Comparison of ENCODE assay signal across 1 cellular context in the genomic region with DNA sequence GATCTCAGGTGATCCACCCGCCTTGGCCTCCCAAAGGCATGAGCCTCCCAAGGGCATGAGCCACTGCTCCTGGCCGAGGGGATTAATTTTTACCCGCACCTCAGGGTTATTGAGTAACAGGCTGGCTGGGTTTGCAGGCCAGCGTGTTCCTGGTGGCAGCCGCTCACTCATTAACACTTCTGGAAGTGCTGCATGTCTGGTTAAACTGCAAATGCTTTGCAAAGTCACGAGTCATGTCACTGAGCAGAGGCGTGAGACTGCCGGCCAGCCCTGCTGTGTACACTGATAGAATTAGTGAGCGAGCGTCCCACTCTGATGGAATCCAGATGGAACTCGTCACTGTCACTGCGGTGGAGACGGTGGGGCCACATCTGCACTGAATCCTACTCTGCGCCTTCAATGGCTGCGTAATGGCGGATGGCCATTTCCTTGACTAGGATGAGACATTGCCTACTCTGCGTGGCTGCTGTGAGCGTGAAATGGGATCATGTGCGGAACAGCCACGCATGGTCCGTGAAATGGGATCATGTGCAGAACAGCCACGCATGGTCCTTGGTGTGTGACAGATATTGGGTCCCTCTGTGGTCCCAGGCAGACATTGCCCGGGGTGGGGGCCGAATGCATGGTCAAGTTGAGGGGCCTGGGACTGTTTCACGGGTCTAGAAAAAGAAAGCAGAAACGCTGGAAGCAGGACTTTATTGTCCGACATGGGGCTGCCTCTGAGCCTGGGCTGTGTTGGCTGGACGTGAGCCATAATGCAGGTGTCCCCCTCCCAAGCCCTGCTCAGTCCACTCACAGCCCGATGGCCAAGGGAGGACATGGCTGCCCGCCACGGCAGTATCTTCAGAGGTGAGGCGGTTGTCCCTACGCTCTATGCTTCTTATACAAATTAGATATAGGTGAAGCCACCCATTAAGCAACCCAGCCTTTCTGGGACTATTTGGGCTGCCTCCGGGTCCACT.
TF ChIP-seq lines count a peak whose summit lies in the region.

No MANE protein-coding gene starts in this region.

TF ChIP-seq in K562, 482 proteins besides CTCF, POLR2A, EP300 and RAD21:
- TF ChIP-seq, protein P1, sequence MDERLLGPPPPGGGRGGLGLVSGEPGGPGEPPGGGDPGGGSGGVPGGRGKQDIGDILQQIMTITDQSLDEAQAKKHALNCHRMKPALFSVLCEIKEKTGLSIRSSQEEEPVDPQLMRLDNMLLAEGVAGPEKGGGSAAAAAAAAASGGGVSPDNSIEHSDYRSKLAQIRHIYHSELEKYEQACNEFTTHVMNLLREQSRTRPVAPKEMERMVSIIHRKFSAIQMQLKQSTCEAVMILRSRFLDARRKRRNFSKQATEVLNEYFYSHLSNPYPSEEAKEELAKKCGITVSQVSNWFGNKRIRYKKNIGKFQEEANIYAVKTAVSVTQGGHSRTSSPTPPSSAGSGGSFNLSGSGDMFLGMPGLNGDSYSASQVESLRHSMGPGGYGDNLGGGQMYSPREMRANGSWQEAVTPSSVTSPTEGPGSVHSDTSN (CRISPR knock-in tag; IDR thresholded peaks at IDR 0.05; ENCODE audit: low read depth): no peak
- TF ChIP-seq, protein P1 (tag; conservative IDR thresholded peaks at IDR 0.05; ENCODE audit: low read depth): 0 out of 2 replicates have a peak, but pooled peaks have one; percentile 11
- TF ChIP-seq BRD9 (IDR thresholded peaks at IDR 0.05; ENCODE audit: low read depth, partially characterized antibody) (no peak), HMGN3 (IDR thresholded peaks at IDR 0.05; ENCODE audit: borderline replicate concordance, extremely low read depth, insufficient read length, low read depth, low read length) (no peak), ESRRB (CRISPR knock-in tag; IDR thresholded peaks at IDR 0.05; ENCODE audit: borderline replicate concordance) (no peak), ZNF253 (CRISPR knock-in tag; conservative IDR thresholded peaks at IDR 0.05) (no peak), MEIS2 (IDR thresholded peaks at IDR 0.05; ENCODE audit: partially characterized antibody) (peak; percentile 38), CBFA2T3 (IDR thresholded peaks at IDR 0.05) (peak; percentile 56)
- TF ChIP-seq, protein P2, sequence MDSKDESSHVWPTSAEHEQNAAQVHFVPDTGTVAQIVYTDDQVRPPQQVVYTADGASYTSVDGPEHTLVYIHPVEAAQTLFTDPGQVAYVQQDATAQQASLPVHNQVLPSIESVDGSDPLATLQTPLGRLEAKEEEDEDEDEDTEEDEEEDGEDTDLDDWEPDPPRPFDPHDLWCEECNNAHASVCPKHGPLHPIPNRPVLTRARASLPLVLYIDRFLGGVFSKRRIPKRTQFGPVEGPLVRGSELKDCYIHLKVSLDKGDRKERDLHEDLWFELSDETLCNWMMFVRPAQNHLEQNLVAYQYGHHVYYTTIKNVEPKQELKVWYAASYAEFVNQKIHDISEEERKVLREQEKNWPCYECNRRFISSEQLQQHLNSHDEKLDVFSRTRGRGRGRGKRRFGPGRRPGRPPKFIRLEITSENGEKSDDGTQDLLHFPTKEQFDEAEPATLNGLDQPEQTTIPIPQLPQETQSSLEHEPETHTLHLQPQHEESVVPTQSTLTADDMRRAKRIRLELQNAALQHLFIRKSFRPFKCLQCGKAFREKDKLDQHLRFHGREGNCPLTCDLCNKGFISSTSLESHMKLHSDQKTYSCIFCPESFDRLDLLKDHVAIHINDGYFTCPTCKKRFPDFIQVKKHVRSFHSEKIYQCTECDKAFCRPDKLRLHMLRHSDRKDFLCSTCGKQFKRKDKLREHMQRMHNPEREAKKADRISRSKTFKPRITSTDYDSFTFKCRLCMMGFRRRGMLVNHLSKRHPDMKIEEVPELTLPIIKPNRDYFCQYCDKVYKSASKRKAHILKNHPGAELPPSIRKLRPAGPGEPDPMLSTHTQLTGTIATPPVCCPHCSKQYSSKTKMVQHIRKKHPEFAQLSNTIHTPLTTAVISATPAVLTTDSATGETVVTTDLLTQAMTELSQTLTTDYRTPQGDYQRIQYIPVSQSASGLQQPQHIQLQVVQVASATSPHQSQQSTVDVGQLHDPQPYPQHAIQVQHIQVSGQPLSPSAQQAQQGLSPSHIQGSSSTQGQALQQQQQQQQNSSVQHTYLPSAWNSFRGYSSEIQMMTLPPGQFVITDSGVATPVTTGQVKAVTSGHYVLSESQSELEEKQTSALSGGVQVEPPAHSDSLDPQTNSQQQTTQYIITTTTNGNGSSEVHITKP (IDR thresholded peaks at IDR 0.05; ENCODE audit: partially characterized antibody): peak; percentile 72
- TF ChIP-seq, protein P3, sequence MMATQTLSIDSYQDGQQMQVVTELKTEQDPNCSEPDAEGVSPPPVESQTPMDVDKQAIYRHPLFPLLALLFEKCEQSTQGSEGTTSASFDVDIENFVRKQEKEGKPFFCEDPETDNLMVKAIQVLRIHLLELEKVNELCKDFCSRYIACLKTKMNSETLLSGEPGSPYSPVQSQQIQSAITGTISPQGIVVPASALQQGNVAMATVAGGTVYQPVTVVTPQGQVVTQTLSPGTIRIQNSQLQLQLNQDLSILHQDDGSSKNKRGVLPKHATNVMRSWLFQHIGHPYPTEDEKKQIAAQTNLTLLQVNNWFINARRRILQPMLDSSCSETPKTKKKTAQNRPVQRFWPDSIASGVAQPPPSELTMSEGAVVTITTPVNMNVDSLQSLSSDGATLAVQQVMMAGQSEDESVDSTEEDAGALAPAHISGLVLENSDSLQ (IDR thresholded peaks at IDR 0.05): peak; percentile 29; the same call in 1 of the 2 replicates
